36 cellular contexts compared by ENCODE assay signal in the genomic region with DNA sequence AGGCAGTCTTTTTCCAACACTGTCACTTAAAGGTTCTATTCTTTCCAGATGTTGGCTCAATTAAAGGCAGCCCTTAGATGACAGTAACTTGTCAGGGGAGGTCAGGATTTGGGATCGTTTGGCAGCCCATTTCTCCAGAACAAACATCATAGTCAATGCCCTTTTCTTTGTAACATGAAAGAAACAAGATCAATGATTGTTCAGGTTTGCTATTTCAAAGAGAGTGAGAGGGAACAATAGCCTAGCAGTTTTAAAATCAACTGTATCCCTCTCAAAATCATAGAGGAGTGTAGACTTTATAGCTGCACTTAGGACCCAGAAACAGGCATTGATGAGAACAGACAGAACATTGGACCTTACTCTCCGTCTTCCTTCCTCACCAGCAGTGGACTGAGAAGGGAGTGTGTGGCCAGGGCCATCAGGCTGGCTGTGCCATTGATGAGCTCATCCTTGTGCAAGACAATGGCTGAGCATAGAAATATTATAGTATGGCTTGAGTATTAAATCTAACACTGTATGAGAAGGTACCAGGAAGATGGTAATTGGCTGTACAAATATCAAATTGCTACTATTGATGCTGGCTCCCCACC.
"Had no signal": no experiment of that assay in that cellular context is flagged by ENCODE, and none has a peak within 500 bp of the region (broad histone marks: within the 10 kb centered on the region; RNA-seq: fewer than 3 reads in every experiment).

No MANE protein-coding gene starts in this region.

- H3K9me3 ChIP-seq: adrenal gland, body of pancreas, breast epithelium had no signal

- H3K36me3 Mint-ChIP-seq: activated CD4-positive, alpha-beta memory T cell treated with anti-CD3 and anti-CD28 coated beads for 36 hours; activated naive CD4-positive, alpha-beta T cell treated with anti-CD3 and anti-CD28 coated beads, Interleukin-2, amount 50 U/mL, for 72 hours; activated naive CD8-positive, alpha-beta T cell treated with anti-CD3 and anti-CD28 coated beads for 36 hours had no signal

- DNase-seq: activated B cell treated with CpG ODN at 0.5 μM for 24 hours; activated CD4-positive, alpha-beta memory T cell treated with anti-CD3 and anti-CD28 coated beads for 36 hours; activated CD4-positive, alpha-beta T cell treated with anti-CD3 and anti-CD28 coated beads for 4 hours; activated CD4-positive, alpha-beta T cell treated with anti-CD3 and anti-CD28 coated beads, Interleukin-2, amount 10 ng/mL, durations not matched to agents 24 days and 14 days; activated CD4-positive, alpha-beta T cell treated with anti-CD3 and anti-CD28 coated beads, Interleukin-2, amount 50 U/mL, for 1 hour; activated CD4-positive, alpha-beta T cell treated with anti-CD3 and anti-CD28 coated beads, Interleukin-2, amount 50 U/mL, for 4 hours; activated CD4-positive, CD25-positive, alpha-beta regulatory T cell treated with anti-CD3 and anti-CD28 coated beads, Interleukin-2, amount 50 U/mL, for 72 hours; activated CD8-positive, alpha-beta memory T cell treated with anti-CD3 and anti-CD28 coated beads, Interleukin-2, amount 50 U/mL, for 4 hours; activated CD8-positive, alpha-beta T cell treated with anti-CD3 and anti-CD28 coated beads for 36 hours; activated effector memory CD4-positive, alpha-beta T cell treated with anti-CD3 and anti-CD28 coated beads, Interleukin-2, amount 50 U/mL, for 16 hours; activated gamma-delta T cell treated with Interleukin-2 at 50 U/mL for 16 hours; activated naive CD4-positive, alpha-beta T cell; activated naive CD4-positive, alpha-beta T cell treated with anti-CD3 and anti-CD28 coated beads for 36 hours; activated naive CD4-positive, alpha-beta T cell treated with anti-CD3 and anti-CD28 coated beads, Interleukin-2, amount 50 U/mL, for 16 hours; activated naive CD8-positive, alpha-beta T cell treated with anti-CD3 and anti-CD28 coated beads for 36 hours; activated T-cell treated with anti-CD3 and anti-CD28 coated beads for 4 hours; activated T-cell treated with anti-CD3 and anti-CD28 coated beads, Interleukin-2, amount 50 U/mL, for 1 hour; activated T-cell treated with anti-CD3 and anti-CD28 coated beads, Interleukin-2, amount 50 U/mL, for 4 hours; activated T-cell treated with anti-CD3 and anti-CD28 coated beads, Interleukin-2, amount 50 U/mL, for 72 hours; adrenal gland; amniotic stem cell; aorta; body of pancreas; brain microvascular endothelial cell; central memory CD4-positive, alpha-beta T cell; SW 1271; T-helper 1 cell; T-helper 2 cell; T-helper 9 cell had no signal

- H3K27ac ChIP-seq: adrenal gland, body of pancreas, brain microvascular endothelial cell, breast epithelium, VCaP had no signal

- ATAC-seq: activated CD8-positive, alpha-beta T cell treated with anti-CD3 and anti-CD28 coated beads for 36 hours; activated naive CD4-positive, alpha-beta T cell treated with anti-CD3 and anti-CD28 coated beads, Interleukin-2, amount 50 U/mL, for 72 hours; activated T-cell treated with anti-CD3 and anti-CD28 coated beads, Interleukin-2, amount 50 U/mL, for 4 hours; activated T-cell treated with anti-CD3 and anti-CD28 coated beads, Interleukin-2, amount 50 U/mL, for 72 hours; activated T-helper 17 cell treated with anti-CD3 and anti-CD28 coated beads, Interleukin-2, amount 50 U/mL, for 72 hours; body of pancreas had no signal

- H3K4me1 ChIP-seq: breast epithelium had no signal

- H3K27ac Mint-ChIP-seq: activated B cell treated with CpG ODN at 0.5 μM for 24 hours; activated CD4-positive, alpha-beta memory T cell treated with anti-CD3 and anti-CD28 coated beads for 36 hours; activated CD4-positive, alpha-beta T cell treated with anti-CD3 and anti-CD28 coated beads, Interleukin-2, amount 10 ng/mL, durations not matched to agents 24 days and 14 days; activated CD8-positive, alpha-beta T cell treated with anti-CD3 and anti-CD28 coated beads for 36 hours; activated naive CD4-positive, alpha-beta T cell treated with anti-CD3 and anti-CD28 coated beads for 36 hours; activated naive CD4-positive, alpha-beta T cell treated with anti-CD3 and anti-CD28 coated beads, Interleukin-2, amount 50 U/mL, for 72 hours; activated naive CD8-positive, alpha-beta T cell treated with anti-CD3 and anti-CD28 coated beads for 36 hours; activated T-cell treated with anti-CD3 and anti-CD28 coated beads, Interleukin-2, amount 50 U/mL, for 72 hours; activated T-helper 1 cell treated with anti-CD3 and anti-CD28 coated beads, Interleukin-12 subunit alpha, Interleukin-12 subunit beta, Interleukin-2, Interleukin-4 antibody, amounts not matched to agents 30 ng/mL and 10 ng/mL and 1 ng/mL, durations not matched to agents 14 hours and 24 hours and 36 hours; activated T-helper 17 cell treated with anti-CD3 and anti-CD28 coated beads, Interleukin-2, amount 50 U/mL, for 72 hours; T-helper 1 cell treated with Interleukin-12 subunit alpha and Interleukin-12 subunit beta and Interleukin-4 antibody, amounts not matched to agents 30 μg/mL and 1 μg/mL, for 36 hours; T-helper 2 cell treated with Interferon-gamma antibody and Interleukin-4, amounts not matched to agents 5 μg/mL and 100 μg/mL, for 36 hours had no signal

- H3K9me3 Mint-ChIP-seq: activated B cell treated with CpG ODN at 0.5 μM for 24 hours; activated CD4-positive, alpha-beta memory T cell treated with anti-CD3 and anti-CD28 coated beads for 36 hours; activated CD4-positive, alpha-beta T cell treated with anti-CD3 and anti-CD28 coated beads, Interleukin-2, amount 10 ng/mL, durations not matched to agents 24 days and 14 days; activated CD8-positive, alpha-beta T cell treated with anti-CD3 and anti-CD28 coated beads for 36 hours; activated naive CD4-positive, alpha-beta T cell treated with anti-CD3 and anti-CD28 coated beads for 36 hours; activated naive CD4-positive, alpha-beta T cell treated with anti-CD3 and anti-CD28 coated beads, Interleukin-2, amount 50 U/mL, for 72 hours; activated naive CD8-positive, alpha-beta T cell treated with anti-CD3 and anti-CD28 coated beads for 36 hours; activated T-cell treated with anti-CD3 and anti-CD28 coated beads, Interleukin-2, amount 50 U/mL, for 4 hours; activated T-cell treated with anti-CD3 and anti-CD28 coated beads, Interleukin-2, amount 50 U/mL, for 72 hours; activated T-helper 1 cell treated with anti-CD3 and anti-CD28 coated beads, Interleukin-12 subunit alpha, Interleukin-12 subunit beta, Interleukin-2, Interleukin-4 antibody, amounts not matched to agents 30 ng/mL and 10 ng/mL and 1 ng/mL, durations not matched to agents 14 hours and 24 hours and 36 hours; activated T-helper 17 cell treated with anti-CD3 and anti-CD28 coated beads, Interleukin-2, amount 50 U/mL, for 72 hours; T-helper 1 cell treated with Interleukin-12 subunit alpha and Interleukin-12 subunit beta and Interleukin-4 antibody, amounts not matched to agents 30 μg/mL and 1 μg/mL, for 36 hours; T-helper 2 cell treated with Interferon-gamma antibody and Interleukin-4, amounts not matched to agents 5 μg/mL and 100 μg/mL, for 36 hours had no signal

- H3K4me3 ChIP-seq: adrenal gland, body of pancreas, breast epithelium had no signal

- H3K4me1 Mint-ChIP-seq: activated B cell treated with CpG ODN at 0.5 μM for 24 hours; activated CD4-positive, alpha-beta T cell treated with anti-CD3 and anti-CD28 coated beads, Interleukin-2, amount 10 ng/mL, durations not matched to agents 24 days and 14 days; activated naive CD8-positive, alpha-beta T cell treated with anti-CD3 and anti-CD28 coated beads for 36 hours; activated T-helper 17 cell treated with anti-CD3 and anti-CD28 coated beads, Interleukin-2, amount 50 U/mL, for 72 hours had no signal

- H3K36me3 ChIP-seq: adrenal gland, brain microvascular endothelial cell, breast epithelium had no signal

- H3K27me3 ChIP-seq: adrenal gland, body of pancreas, brain microvascular endothelial cell, breast epithelium had no signal

- H3K4me3 Mint-ChIP-seq: activated B cell treated with CpG ODN at 0.5 μM for 24 hours; activated CD4-positive, alpha-beta memory T cell treated with anti-CD3 and anti-CD28 coated beads for 36 hours; activated CD4-positive, alpha-beta T cell treated with anti-CD3 and anti-CD28 coated beads, Interleukin-2, amount 10 ng/mL, durations not matched to agents 24 days and 14 days; activated CD8-positive, alpha-beta T cell treated with anti-CD3 and anti-CD28 coated beads for 36 hours; activated naive CD4-positive, alpha-beta T cell treated with anti-CD3 and anti-CD28 coated beads for 36 hours; activated naive CD8-positive, alpha-beta T cell treated with anti-CD3 and anti-CD28 coated beads for 36 hours; activated T-cell treated with anti-CD3 and anti-CD28 coated beads, Interleukin-2, amount 50 U/mL, for 4 hours; activated T-cell treated with anti-CD3 and anti-CD28 coated beads, Interleukin-2, amount 50 U/mL, for 72 hours; activated T-helper 1 cell treated with anti-CD3 and anti-CD28 coated beads, Interleukin-12 subunit alpha, Interleukin-12 subunit beta, Interleukin-2, Interleukin-4 antibody, amounts not matched to agents 30 ng/mL and 10 ng/mL and 1 ng/mL, durations not matched to agents 14 hours and 24 hours and 36 hours; activated T-helper 17 cell treated with anti-CD3 and anti-CD28 coated beads, Interleukin-2, amount 50 U/mL, for 72 hours; T-helper 1 cell treated with Interleukin-12 subunit alpha and Interleukin-12 subunit beta and Interleukin-4 antibody, amounts not matched to agents 30 μg/mL and 1 μg/mL, for 36 hours; T-helper 2 cell treated with Interferon-gamma antibody and Interleukin-4, amounts not matched to agents 5 μg/mL and 100 μg/mL, for 36 hours had no signal
